1 cellular context compared by ENCODE assay signal in genomic region chr1:20165522-20165951, GRCh38.
TF ChIP-seq lines count a peak whose summit lies in the region.

No MANE protein-coding gene starts in this region.

TF ChIP-seq in GM12878, 131 proteins besides CTCF, POLR2A, EP300 and RAD21:
- no peak for TF ChIP-seq ELK1 (IDR thresholded peaks at IDR 0.05; ENCODE audit: low read depth, low read length)
- no peak for TF ChIP-seq IRF5 (IDR thresholded peaks at IDR 0.05; ENCODE audit: borderline replicate concordance)
- TF ChIP-seq SMC3 (IDR thresholded peaks at IDR 0.05; ENCODE audit: borderline replicate concordance, low read length): 0 out of 2 replicates have a peak, but pooled peaks have one; percentile 10
- TF ChIP-seq CBX3 (IDR thresholded peaks at IDR 0.05; ENCODE audit: borderline replicate concordance, low read depth): no peak
- no peak for TF ChIP-seq EGR1 (IDR thresholded peaks at IDR 0.05; ENCODE audit: borderline replicate concordance in 1 of 2, low read depth in 2 of 2, low read length in 2 of 2)
- TF ChIP-seq SKIL (IDR thresholded peaks at IDR 0.05; ENCODE audit: low read depth, poor library complexity, severe bottlenecking): no peak
- TF ChIP-seq BCL3 (IDR thresholded peaks at IDR 0.05; ENCODE audit: borderline replicate concordance, insufficient read depth, low read depth, low read length, poor library complexity, severe bottlenecking): peak; percentile 94
- no peak for TF ChIP-seq ATF7 (IDR thresholded peaks at IDR 0.05; ENCODE audit: low read depth)
- no peak for TF ChIP-seq MTA2 (IDR thresholded peaks at IDR 0.05; ENCODE audit: low read depth)
- no peak for TF ChIP-seq STAT1 (conservative IDR thresholded peaks at IDR 0.05)
- TF ChIP-seq CEBPZ (IDR thresholded peaks at IDR 0.05; ENCODE audit: low read depth, low read length): no peak
- no peak for TF ChIP-seq SMARCA5 (IDR thresholded peaks at IDR 0.05)
- TF ChIP-seq CHD2 (IDR thresholded peaks at IDR 0.05; ENCODE audit: borderline replicate concordance, low read depth, low read length): no peak
- no peak for TF ChIP-seq NKRF (conservative IDR thresholded peaks at IDR 0.05)
- peak; percentile 52 for TF ChIP-seq PBX3 (IDR thresholded peaks at IDR 0.05; ENCODE audit: insufficient replicate concordance, low read depth, low read length)
- TF ChIP-seq TCF3 (IDR thresholded peaks at IDR 0.05; ENCODE audit: borderline replicate concordance, insufficient read depth, low read depth, low read length): 0 out of 2 replicates have a peak, but pooled peaks have one; percentile 17
- TF ChIP-seq CBFB (IDR thresholded peaks at IDR 0.05; ENCODE audit: low read depth): no peak
